In the genomic region with DNA sequence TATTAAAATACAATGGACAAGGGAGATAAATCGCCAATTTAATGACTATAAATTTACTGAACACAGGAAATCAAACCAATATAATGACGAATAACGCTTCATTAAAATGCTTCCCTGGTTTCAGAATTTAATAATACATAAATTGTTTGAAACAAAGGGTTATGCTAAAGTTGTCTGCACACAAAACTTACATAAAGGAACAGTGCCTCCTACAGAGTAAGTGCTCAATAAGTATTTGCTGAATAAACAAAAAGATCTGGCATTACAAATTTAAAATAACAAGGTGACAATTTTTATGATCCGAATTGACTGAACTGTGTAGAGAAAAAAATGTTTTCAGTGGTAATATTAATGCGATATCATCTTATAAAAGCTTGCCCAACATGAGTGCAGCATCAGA, we compare ENCODE assay signal across 8 cellular contexts.
DNase-seq lines count a peak whose midpoint lies in the region; ATAC-seq and TF ChIP-seq lines count a peak whose summit lies in the region.

No MANE protein-coding gene starts in this region.

- peak overlapping the region; percentile 87 to 89 (median 87) for H3K4me3 Mint-ChIP-seq in nephron

- peaks cover 33% of the 10 kb centered on the region for H3K4me1 Mint-ChIP-seq in nephron

- H3K36me3 Mint-ChIP-seq in nephron (ENCODE audit: low read depth) = no peaks in the 10 kb centered on the region

- H3K9me3 Mint-ChIP-seq in nephron = no peaks in the 10 kb centered on the region

- ATAC-seq in GM21576 (IDR thresholded peaks at IDR 0.05; ENCODE audit: unreplicated experiment) (no peak), GM18517 (IDR thresholded peaks at IDR 0.05; ENCODE audit: unreplicated experiment) (no peak), HG03097 (IDR thresholded peaks at IDR 0.05; ENCODE audit: low FRiP score, unreplicated experiment) (no peak)

- no peaks in the 10 kb centered on the region for H3K27me3 Mint-ChIP-seq in nephron (ENCODE audit: low read depth)

- DNase-seq in GF-D8 (lab: John Stamatoyannopoulos, UW) (peak; percentile 7), NAMALWA (ENCODE audit: low spot score) (peak; percentile 48), dedifferentiated amniotic fluid mesenchymal stem cell (ENCODE audit: extremely low spot score) (peak; percentile 42), cerebellum (ENCODE audit: low spot score) (no peak)

- TF ChIP-seq CTCF in nephron (IDR thresholded peaks at IDR 0.05; ENCODE audit: unreplicated experiment in 3 of 3) = peak in 2 of 3 experiments; percentile 9 to 37

- H3K27ac Mint-ChIP-seq in nephron = peak overlapping the region; percentile 78 to 100 (median 97)
